In the genomic region with DNA sequence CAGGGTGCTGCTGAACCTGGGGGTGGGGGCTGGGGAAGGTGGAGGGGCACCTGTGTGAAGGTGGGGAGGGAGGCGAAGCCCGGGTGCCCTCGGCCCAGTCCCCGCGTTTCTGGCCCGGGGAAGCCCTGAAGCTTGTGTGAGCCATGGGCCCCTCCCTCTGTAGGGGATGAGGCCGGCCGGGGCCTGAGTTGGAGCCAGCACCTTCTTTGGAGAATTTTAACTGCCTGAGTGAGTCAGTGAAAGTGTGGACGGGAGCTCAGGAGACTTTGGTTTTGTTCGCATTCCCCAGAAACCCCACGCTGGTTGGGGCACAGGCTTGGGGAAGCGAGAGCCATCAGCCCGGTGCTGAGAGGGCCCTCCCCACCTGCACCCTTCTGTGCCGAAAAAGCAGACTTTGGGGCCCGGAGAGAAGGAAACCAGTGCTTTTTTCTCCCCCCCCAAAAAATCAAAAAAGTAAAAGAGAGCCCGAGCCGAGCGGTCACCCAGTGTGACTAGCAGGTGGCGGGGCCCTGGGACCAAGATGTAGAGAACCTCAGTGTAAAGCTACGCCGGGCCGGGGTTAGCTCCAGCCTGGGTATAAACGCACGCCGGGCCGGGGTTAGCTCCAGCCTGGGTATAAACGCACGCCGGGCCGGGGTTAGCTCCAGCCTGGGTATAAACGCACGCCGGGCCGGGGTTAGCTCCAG, we compare ENCODE assay signal across 36 cellular contexts. TPM values are rescaled to one million over a fixed set of nuclear protein-coding genes. Genes with fewer than 3 reads are reported as not detected.
DNase-seq lines count a peak whose midpoint lies in the region; ATAC-seq and TF ChIP-seq lines count a peak whose summit lies in the region.
"Had no signal": no experiment of that assay in that cellular context is flagged by ENCODE, and none has a peak within 500 bp of the region (broad histone marks: within the 10 kb centered on the region; RNA-seq: fewer than 3 reads in every experiment).

No MANE protein-coding gene starts in this region.

- no peak overlapping the region for H3K23ac ChIP-seq in neuronal stem cell (ENCODE audit: low read depth, low read length, poor library complexity)

- no peak overlapping the region for H3K4ac ChIP-seq in neuronal stem cell (ENCODE audit: low read length)

- no peak overlapping the region for H3K9ac ChIP-seq in neuronal stem cell (ENCODE audit: low read depth, low read length, poor library complexity)

- H3K27me3 ChIP-seq in left ventricle myocardium inferior (ENCODE audit: low read depth) (no peaks in the 10 kb centered on the region), neuronal stem cell (ENCODE audit: control insufficient read depth in 3 of 3, insufficient read depth in 3 of 3, low read depth in 1 of 3, low read length in 3 of 3) (no peaks in the 10 kb centered on the region)
- H3K27me3 ChIP-seq: MG63, SJCRH30 had no signal

- H2BK5ac ChIP-seq in neuronal stem cell (ENCODE audit: low read length): no peak overlapping the region

- H3K4me1 ChIP-seq in left ventricle myocardium inferior: peaks cover 13% of the 10 kb centered on the region
- peaks cover 11 to 12% of the 10 kb centered on the region in 2 donors for H3K4me1 ChIP-seq in neuronal stem cell (ENCODE audit: control insufficient read depth in 2 of 2, insufficient read depth in 1 of 2, low read depth in 1 of 2, low read length in 2 of 2)
- H3K4me1 ChIP-seq: A549, foreskin keratinocyte had no signal

- H3K4me3 ChIP-seq in left ventricle myocardium inferior (no peak overlapping the region), neuronal stem cell (ENCODE audit: low read length in 2 of 2) (no peak overlapping the region)
- H3K4me3 ChIP-seq: A549, GM23338, heart right ventricle, lower lobe of right lung, MG63, SJCRH30 had no signal

- no peak overlapping the region for H3K4me3 Mint-ChIP-seq in WTC11
- H3K4me3 Mint-ChIP-seq: activated B cell treated with CpG ODN at 0.5 μM for 24 hours; activated CD8-positive, alpha-beta memory T cell treated with anti-CD3 and anti-CD28 coated beads, Interleukin-2, amount 10 ng/mL, durations not matched to agents 7 days and 5 days; activated T-cell treated with anti-CD3 and anti-CD28 coated beads, Interleukin-2, amount 50 U/mL, for 4 hours; B cell; CD8-positive, alpha-beta memory T cell; GM23338; naive thymus-derived CD4-positive, alpha-beta T cell; stimulated activated naive B cell treated with anti-CD40 and anti-IgM and Interleukin-4, amounts not matched to agents 10 μg/mL and 1 μg/mL and 100 μg/mL, for 72 hours; type B pancreatic cell had no signal

- H2BK15ac ChIP-seq in neuronal stem cell (ENCODE audit: low read length): peak overlapping the region; percentile 64

- intact Hi-C loops in left ventricle myocardium superior (cut with micrococcal nuclease): no loop called here
- intact Hi-C loops in left ventricle myocardium inferior (cut with micrococcal nuclease): no loop called here

- no peak overlapping the region for H2AK5ac ChIP-seq in neuronal stem cell (ENCODE audit: low read depth, low read length)

- peaks cover 12% of the 10 kb centered on the region for H3K9me3 Mint-ChIP-seq in WTC11
- H3K9me3 Mint-ChIP-seq: type B pancreatic cell had no signal

- no peak overlapping the region for H3K27ac ChIP-seq in left ventricle myocardium inferior (replicated peaks)
- H3K27ac ChIP-seq in neuronal stem cell (replicated peaks; ENCODE audit: low read length): no peak overlapping the region
- H3K27ac ChIP-seq: A549, foreskin keratinocyte, heart right ventricle, lower lobe of right lung, SJCRH30 had no signal

- CTCF ChIA-PET in WTC11 (lab: Charles Lee): interaction anchor here (0.7 to 2.5 kb wide), 4 partner anchors 33 to 183 kb away, joined by 3 to 23 read pairs (median 4); no protein-coding TSS in a partner anchor

- H3K14ac ChIP-seq in neuronal stem cell (ENCODE audit: low read length): no peak overlapping the region

- H3K4me1 Mint-ChIP-seq in WTC11: no peaks in the 10 kb centered on the region
- H3K4me1 Mint-ChIP-seq: activated B cell treated with CpG ODN at 0.5 μM for 24 hours; activated CD8-positive, alpha-beta memory T cell treated with anti-CD3 and anti-CD28 coated beads, Interleukin-2, amount 10 ng/mL, durations not matched to agents 7 days and 5 days; B cell; GM23338; stimulated activated naive B cell treated with anti-CD40 and anti-IgM and Interleukin-4, amounts not matched to agents 10 μg/mL and 1 μg/mL and 100 μg/mL, for 72 hours had no signal

- TF ChIP-seq CTCF in left ventricle myocardium inferior (IDR thresholded peaks at IDR 0.05; ENCODE audit: borderline replicate concordance) (no peak), WTC11 (IDR thresholded peaks at IDR 0.05) (no peak)

- POLR2A ChIA-PET in WTC11 (lab: Charles Lee): no interaction called here

- no peak overlapping the region for H2BK12ac ChIP-seq in neuronal stem cell (ENCODE audit: low read length)

- ATAC-seq in left ventricle myocardium superior (no peak), WTC11 (no peak), HG02623 (IDR thresholded peaks at IDR 0.05; ENCODE audit: unreplicated experiment) (no peak)
- ATAC-seq: A549; activated CD8-positive, alpha-beta memory T cell treated with anti-CD3 and anti-CD28 coated beads, Interleukin-2, amount 10 ng/mL, durations not matched to agents 7 days and 5 days; activated T-cell treated with anti-CD3 and anti-CD28 coated beads, Interleukin-2, amount 50 U/mL, for 4 hours; esophagus mucosa; foreskin keratinocyte; heart right ventricle; lower lobe of right lung; Panc1; stimulated activated naive B cell treated with anti-CD40 and anti-IgM and Interleukin-4, amounts not matched to agents 10 μg/mL and 1 μg/mL and 100 μg/mL, for 72 hours had no signal

- no peaks in the 10 kb centered on the region for H3K36me3 ChIP-seq in left ventricle myocardium inferior
- H3K36me3 ChIP-seq in neuronal stem cell (replicated peaks in 1 of 2; ENCODE audit: control insufficient read depth in 2 of 2, insufficient read depth in 2 of 2, low read length in 2 of 2): no peaks in the 10 kb centered on the region
- H3K36me3 ChIP-seq: lower lobe of right lung, MG63, SJCRH30 had no signal

- DNase-seq in left ventricle myocardium superior: peak; percentile 18
- DNase-seq in left ventricle myocardium inferior: no peak
- peak; percentile 9 for DNase-seq in WTC11 (ENCODE audit: low spot score)
- DNase-seq in neuronal stem cell (ENCODE audit: low spot score): no peak
- no peak for DNase-seq in DMS153 treated with DMSO at 0.1 percent for 48 hours (lab: John Stamatoyannopoulos, UW; ENCODE audit: unreplicated experiment)
- DNase-seq in AML-193 (lab: John Stamatoyannopoulos, UW): no peak
- DNase-seq in cortex of kidney (lab: John Stamatoyannopoulos, UW): no peak
- DNase-seq: activated B cell treated with CpG ODN at 0.5 μM for 24 hours; activated CD4-positive, alpha-beta T cell treated with anti-CD3 and anti-CD28 coated beads, Interleukin-2, amount 50 U/mL, for 4 hours; activated CD8-positive, alpha-beta memory T cell treated with anti-CD3 and anti-CD28 coated beads, Interleukin-2, amount 10 ng/mL, durations not matched to agents 7 days and 5 days; activated gamma-delta T cell; activated T-cell treated with anti-CD3 and anti-CD28 coated beads, Interleukin-2, amount 50 U/mL, for 4 hours; central memory CD4-positive, alpha-beta T cell; EL; foreskin keratinocyte; heart right ventricle; KG1; kidney glomerular epithelial cell; lower lobe of right lung; MG63; naive thymus-derived CD4-positive, alpha-beta T cell; NCI-H1105; NCI-H2029 treated with DMSO at 0.1 percent for 48 hours; NCI-H226; occipital lobe; SJCRH30; stimulated activated naive B cell treated with anti-CD40 and anti-IgM and Interleukin-4, amounts not matched to agents 10 μg/mL and 1 μg/mL and 100 μg/mL, for 72 hours; substantia nigra had no signal

- peaks cover 9% of the 10 kb centered on the region for H3K36me3 Mint-ChIP-seq in WTC11
- H3K36me3 Mint-ChIP-seq: activated CD8-positive, alpha-beta memory T cell treated with anti-CD3 and anti-CD28 coated beads, Interleukin-2, amount 10 ng/mL, durations not matched to agents 7 days and 5 days; CD8-positive, alpha-beta memory T cell; type B pancreatic cell had no signal

- H2AFZ ChIP-seq in neuronal stem cell (ENCODE audit: low read length): no peak overlapping the region
- H2AFZ ChIP-seq: GM23338 had no signal

- H4K91ac ChIP-seq in neuronal stem cell (ENCODE audit: low read depth, low read length, poor library complexity): no peak overlapping the region

- no peak overlapping the region for H3K4me2 ChIP-seq in neuronal stem cell (ENCODE audit: insufficient read depth, low read length, poor library complexity, severe bottlenecking)
- H3K4me2 ChIP-seq: A549, GM23338 had no signal

- H3K18ac ChIP-seq in neuronal stem cell (ENCODE audit: low read length): no peak overlapping the region

- H3K27ac Mint-ChIP-seq in WTC11: no peak overlapping the region
- H3K27ac Mint-ChIP-seq: activated B cell treated with CpG ODN at 0.5 μM for 24 hours; activated CD8-positive, alpha-beta memory T cell treated with anti-CD3 and anti-CD28 coated beads, Interleukin-2, amount 10 ng/mL, durations not matched to agents 7 days and 5 days; B cell; CD8-positive, alpha-beta memory T cell; GM23338; naive thymus-derived CD4-positive, alpha-beta T cell; stimulated activated naive B cell treated with anti-CD40 and anti-IgM and Interleukin-4, amounts not matched to agents 10 μg/mL and 1 μg/mL and 100 μg/mL, for 72 hours; type B pancreatic cell had no signal

- no peaks in the 10 kb centered on the region for H3K79me1 ChIP-seq in neuronal stem cell (ENCODE audit: low read depth, low read length)

- WGBS in neuronal stem cell (ENCODE audit: extremely low coverage in 2 of 2, insufficient read length in 2 of 2, insufficient replicate concordance in 1 of 2), 2 donors: no CpG with 5 or more reads among the region's 34 CpGs

- no peaks in the 10 kb centered on the region; the same call in 1 of the 2 replicates for H3K27me3 Mint-ChIP-seq in WTC11 (ENCODE audit: low read depth)
- H3K27me3 Mint-ChIP-seq: activated B cell treated with CpG ODN at 0.5 μM for 24 hours; activated CD8-positive, alpha-beta memory T cell treated with anti-CD3 and anti-CD28 coated beads, Interleukin-2, amount 10 ng/mL, durations not matched to agents 7 days and 5 days; B cell; CD8-positive, alpha-beta memory T cell; naive thymus-derived CD4-positive, alpha-beta T cell; type B pancreatic cell had no signal

- H3K9me3 ChIP-seq in left ventricle myocardium inferior (replicated peaks): peaks cover 10% of the 10 kb centered on the region
- H3K9me3 ChIP-seq in neuronal stem cell (replicated peaks in 1 of 2; ENCODE audit: control insufficient read depth in 2 of 2, insufficient read depth in 1 of 2, low read depth in 1 of 2, low read length in 2 of 2): peaks cover 7 to 15% of the 10 kb centered on the region in 2 donors
- H3K9me3 ChIP-seq: lower lobe of right lung, SJCRH30 had no signal

- H2BK120ac ChIP-seq in neuronal stem cell (ENCODE audit: low read depth, low read length): no peak overlapping the region

- H4K8ac ChIP-seq in neuronal stem cell (ENCODE audit: low read depth, low read length): no peak overlapping the region

RNA-seq across cellular contexts. Expression of a gene that starts 45.1 kb away (rescaled TPM):
- total RNA-seq in left ventricle myocardium superior (12.1 TPM), left ventricle myocardium inferior (7.7 TPM), WTC11 (2021) (4.7 to 5.9 TPM (median 4.8 TPM) in 3 replicates)
- polyA plus RNA-seq in neuronal stem cell (2013, experiment 1 of 2): 2.5 TPM
- polyA plus RNA-seq in neuronal stem cell (2013, experiment 2 of 2): 2.2 TPM
- total RNA-seq: SJCRH30 had no signal
- polyA plus RNA-seq: CD8-positive, alpha-beta memory T cell had no signal

RNA-seq across cellular contexts. Expression of a gene that starts 59.7 kb away (rescaled TPM):
- total RNA-seq in left ventricle myocardium superior (210 TPM), left ventricle myocardium inferior (186 TPM), WTC11 (2021) (29.4 to 33.7 TPM (median 33.7 TPM) in 3 replicates)
- polyA plus RNA-seq in neuronal stem cell (2013, experiment 1 of 2): 34.2 TPM
- polyA plus RNA-seq in neuronal stem cell (2013, experiment 2 of 2): 33.8 TPM

Comparison
In these comparisons a context has a peak if more than half of its experiments do, and no peak if none do; other contexts are left out.
1. DNase-seq: peak in left ventricle myocardium superior (single experiment) and WTC11 (single experiment); none in left ventricle myocardium inferior (single experiment), neuronal stem cell (single experiment), DMS153 treated with DMSO at 0.1 percent for 48 hours (single experiment), AML-193 (0 of 2) and cortex of kidney (single experiment).